Comparison of ENCODE assay signal across 1 cellular context in the genomic region with DNA sequence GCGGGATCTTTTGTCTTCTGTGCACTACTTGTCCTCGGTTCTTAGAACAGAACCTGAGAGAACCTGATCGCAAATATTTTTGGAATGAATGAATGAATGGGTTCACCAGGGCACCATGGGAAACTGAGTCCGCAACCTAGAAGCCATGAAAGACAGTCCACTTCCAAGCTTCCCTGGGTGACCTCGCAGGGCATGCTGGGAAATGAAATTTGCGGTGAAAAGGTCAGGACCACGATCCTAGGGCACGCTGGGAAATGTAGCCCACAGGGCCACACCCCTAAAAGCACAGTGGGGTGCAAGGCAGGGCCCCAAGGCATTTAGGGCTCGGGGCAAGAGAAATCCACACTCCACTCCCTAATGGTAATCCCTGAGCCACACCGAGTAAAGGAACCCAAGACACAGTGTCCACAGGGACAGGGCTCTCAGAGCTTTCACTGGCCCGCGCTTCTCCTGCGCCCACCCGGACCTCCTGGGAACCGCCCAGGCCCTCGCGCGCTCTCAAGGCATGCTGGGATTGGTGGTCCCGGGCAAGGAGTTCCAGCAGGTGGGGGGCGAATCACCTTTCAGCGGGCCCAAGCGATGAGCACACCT.
TF ChIP-seq lines count a peak whose summit lies in the region.

No MANE protein-coding gene starts in this region.

TF ChIP-seq in K562, 482 proteins besides CTCF, POLR2A, EP300 and RAD21 (continues in another document):
- TF ChIP-seq, protein P1, sequence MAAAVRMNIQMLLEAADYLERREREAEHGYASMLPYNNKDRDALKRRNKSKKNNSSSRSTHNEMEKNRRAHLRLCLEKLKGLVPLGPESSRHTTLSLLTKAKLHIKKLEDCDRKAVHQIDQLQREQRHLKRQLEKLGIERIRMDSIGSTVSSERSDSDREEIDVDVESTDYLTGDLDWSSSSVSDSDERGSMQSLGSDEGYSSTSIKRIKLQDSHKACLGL (CRISPR knock-in tag; IDR thresholded peaks at IDR 0.05; ENCODE audit: borderline replicate concordance, poor library complexity, severe bottlenecking): no peak
- TF ChIP-seq, protein P2, sequence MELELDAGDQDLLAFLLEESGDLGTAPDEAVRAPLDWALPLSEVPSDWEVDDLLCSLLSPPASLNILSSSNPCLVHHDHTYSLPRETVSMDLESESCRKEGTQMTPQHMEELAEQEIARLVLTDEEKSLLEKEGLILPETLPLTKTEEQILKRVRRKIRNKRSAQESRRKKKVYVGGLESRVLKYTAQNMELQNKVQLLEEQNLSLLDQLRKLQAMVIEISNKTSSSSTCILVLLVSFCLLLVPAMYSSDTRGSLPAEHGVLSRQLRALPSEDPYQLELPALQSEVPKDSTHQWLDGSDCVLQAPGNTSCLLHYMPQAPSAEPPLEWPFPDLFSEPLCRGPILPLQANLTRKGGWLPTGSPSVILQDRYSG (tag; conservative IDR thresholded peaks at IDR 0.05; ENCODE audit: low read depth): peak; percentile 28; the same call in 1 of the 2 replicates
- 0 out of 2 replicates have a peak, but pooled peaks have one; percentile 8 for TF ChIP-seq DPF2 (IDR thresholded peaks at IDR 0.05)
- TF ChIP-seq BRCA1 (IDR thresholded peaks at IDR 0.05): no peak
- no peak for TF ChIP-seq BRCA1 (CRISPR knock-in tag; IDR thresholded peaks at IDR 0.05)
- TF ChIP-seq HCFC1 (IDR thresholded peaks at IDR 0.05; ENCODE audit: low read depth, low read length): peak; percentile 75
- TF ChIP-seq HOXB6 (CRISPR knock-in tag; IDR thresholded peaks at IDR 0.05; ENCODE audit: borderline replicate concordance): no peak
- no peak for TF ChIP-seq COPS2 (conservative IDR thresholded peaks at IDR 0.05)
- no peak for TF ChIP-seq BCOR (IDR thresholded peaks at IDR 0.05)
- no peak for TF ChIP-seq ZNF436 (CRISPR knock-in tag; IDR thresholded peaks at IDR 0.05)
- 0 out of 2 replicates have a peak, but pooled peaks have one; percentile 31 for TF ChIP-seq MAX (CRISPR knock-in tag; IDR thresholded peaks at IDR 0.05)
- TF ChIP-seq MAZ (CRISPR knock-in tag; conservative IDR thresholded peaks at IDR 0.05 in 1 of 2, IDR thresholded peaks at IDR 0.05 in 1 of 2): peak in 1 of 2 experiments; percentile 18; a peak in 1 of 4 replicates
- TF ChIP-seq, protein P3, sequence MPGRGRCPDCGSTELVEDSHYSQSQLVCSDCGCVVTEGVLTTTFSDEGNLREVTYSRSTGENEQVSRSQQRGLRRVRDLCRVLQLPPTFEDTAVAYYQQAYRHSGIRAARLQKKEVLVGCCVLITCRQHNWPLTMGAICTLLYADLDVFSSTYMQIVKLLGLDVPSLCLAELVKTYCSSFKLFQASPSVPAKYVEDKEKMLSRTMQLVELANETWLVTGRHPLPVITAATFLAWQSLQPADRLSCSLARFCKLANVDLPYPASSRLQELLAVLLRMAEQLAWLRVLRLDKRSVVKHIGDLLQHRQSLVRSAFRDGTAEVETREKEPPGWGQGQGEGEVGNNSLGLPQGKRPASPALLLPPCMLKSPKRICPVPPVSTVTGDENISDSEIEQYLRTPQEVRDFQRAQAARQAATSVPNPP (IDR thresholded peaks at IDR 0.05; ENCODE audit: borderline replicate concordance, insufficient read depth, insufficient read length): no peak
- TF ChIP-seq, protein P4, sequence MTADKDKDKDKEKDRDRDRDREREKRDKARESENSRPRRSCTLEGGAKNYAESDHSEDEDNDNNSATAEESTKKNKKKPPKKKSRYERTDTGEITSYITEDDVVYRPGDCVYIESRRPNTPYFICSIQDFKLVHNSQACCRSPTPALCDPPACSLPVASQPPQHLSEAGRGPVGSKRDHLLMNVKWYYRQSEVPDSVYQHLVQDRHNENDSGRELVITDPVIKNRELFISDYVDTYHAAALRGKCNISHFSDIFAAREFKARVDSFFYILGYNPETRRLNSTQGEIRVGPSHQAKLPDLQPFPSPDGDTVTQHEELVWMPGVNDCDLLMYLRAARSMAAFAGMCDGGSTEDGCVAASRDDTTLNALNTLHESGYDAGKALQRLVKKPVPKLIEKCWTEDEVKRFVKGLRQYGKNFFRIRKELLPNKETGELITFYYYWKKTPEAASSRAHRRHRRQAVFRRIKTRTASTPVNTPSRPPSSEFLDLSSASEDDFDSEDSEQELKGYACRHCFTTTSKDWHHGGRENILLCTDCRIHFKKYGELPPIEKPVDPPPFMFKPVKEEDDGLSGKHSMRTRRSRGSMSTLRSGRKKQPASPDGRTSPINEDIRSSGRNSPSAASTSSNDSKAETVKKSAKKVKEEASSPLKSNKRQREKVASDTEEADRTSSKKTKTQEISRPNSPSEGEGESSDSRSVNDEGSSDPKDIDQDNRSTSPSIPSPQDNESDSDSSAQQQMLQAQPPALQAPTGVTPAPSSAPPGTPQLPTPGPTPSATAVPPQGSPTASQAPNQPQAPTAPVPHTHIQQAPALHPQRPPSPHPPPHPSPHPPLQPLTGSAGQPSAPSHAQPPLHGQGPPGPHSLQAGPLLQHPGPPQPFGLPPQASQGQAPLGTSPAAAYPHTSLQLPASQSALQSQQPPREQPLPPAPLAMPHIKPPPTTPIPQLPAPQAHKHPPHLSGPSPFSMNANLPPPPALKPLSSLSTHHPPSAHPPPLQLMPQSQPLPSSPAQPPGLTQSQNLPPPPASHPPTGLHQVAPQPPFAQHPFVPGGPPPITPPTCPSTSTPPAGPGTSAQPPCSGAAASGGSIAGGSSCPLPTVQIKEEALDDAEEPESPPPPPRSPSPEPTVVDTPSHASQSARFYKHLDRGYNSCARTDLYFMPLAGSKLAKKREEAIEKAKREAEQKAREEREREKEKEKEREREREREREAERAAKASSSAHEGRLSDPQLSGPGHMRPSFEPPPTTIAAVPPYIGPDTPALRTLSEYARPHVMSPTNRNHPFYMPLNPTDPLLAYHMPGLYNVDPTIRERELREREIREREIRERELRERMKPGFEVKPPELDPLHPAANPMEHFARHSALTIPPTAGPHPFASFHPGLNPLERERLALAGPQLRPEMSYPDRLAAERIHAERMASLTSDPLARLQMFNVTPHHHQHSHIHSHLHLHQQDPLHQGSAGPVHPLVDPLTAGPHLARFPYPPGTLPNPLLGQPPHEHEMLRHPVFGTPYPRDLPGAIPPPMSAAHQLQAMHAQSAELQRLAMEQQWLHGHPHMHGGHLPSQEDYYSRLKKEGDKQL (CRISPR knock-in tag; IDR thresholded peaks at IDR 0.05; ENCODE audit: borderline replicate concordance): no peak
- TF ChIP-seq, protein P5, sequence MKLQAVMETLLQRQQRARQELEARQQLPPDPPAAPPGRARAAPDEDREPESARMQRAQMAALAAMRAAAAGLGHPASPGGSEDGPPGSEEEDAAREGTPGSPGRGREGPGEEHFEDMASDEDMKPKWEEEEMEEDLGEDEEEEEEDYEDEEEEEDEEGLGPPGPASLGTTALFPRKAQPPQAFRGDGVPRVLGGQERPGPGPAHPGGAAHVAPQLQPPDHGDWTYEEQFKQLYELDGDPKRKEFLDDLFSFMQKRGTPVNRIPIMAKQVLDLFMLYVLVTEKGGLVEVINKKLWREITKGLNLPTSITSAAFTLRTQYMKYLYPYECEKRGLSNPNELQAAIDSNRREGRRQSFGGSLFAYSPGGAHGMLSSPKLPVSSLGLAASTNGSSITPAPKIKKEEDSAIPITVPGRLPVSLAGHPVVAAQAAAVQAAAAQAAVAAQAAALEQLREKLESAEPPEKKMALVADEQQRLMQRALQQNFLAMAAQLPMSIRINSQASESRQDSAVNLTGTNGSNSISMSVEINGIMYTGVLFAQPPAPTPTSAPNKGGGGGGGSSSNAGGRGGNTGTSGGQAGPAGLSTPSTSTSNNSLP (IDR thresholded peaks at IDR 0.05; ENCODE audit: borderline replicate concordance, low read depth, low read length): no peak
- TF ChIP-seq DMBX1 (CRISPR knock-in tag; IDR thresholded peaks at IDR 0.05; ENCODE audit: borderline replicate concordance): peak; percentile 70; the same call in 1 of the 2 replicates
- no peak for TF ChIP-seq REST (CRISPR knock-in tag; IDR thresholded peaks at IDR 0.05; ENCODE audit: low read depth)
- TF ChIP-seq ZSCAN29 (IDR thresholded peaks at IDR 0.05): no peak
- TF ChIP-seq, protein P6, sequence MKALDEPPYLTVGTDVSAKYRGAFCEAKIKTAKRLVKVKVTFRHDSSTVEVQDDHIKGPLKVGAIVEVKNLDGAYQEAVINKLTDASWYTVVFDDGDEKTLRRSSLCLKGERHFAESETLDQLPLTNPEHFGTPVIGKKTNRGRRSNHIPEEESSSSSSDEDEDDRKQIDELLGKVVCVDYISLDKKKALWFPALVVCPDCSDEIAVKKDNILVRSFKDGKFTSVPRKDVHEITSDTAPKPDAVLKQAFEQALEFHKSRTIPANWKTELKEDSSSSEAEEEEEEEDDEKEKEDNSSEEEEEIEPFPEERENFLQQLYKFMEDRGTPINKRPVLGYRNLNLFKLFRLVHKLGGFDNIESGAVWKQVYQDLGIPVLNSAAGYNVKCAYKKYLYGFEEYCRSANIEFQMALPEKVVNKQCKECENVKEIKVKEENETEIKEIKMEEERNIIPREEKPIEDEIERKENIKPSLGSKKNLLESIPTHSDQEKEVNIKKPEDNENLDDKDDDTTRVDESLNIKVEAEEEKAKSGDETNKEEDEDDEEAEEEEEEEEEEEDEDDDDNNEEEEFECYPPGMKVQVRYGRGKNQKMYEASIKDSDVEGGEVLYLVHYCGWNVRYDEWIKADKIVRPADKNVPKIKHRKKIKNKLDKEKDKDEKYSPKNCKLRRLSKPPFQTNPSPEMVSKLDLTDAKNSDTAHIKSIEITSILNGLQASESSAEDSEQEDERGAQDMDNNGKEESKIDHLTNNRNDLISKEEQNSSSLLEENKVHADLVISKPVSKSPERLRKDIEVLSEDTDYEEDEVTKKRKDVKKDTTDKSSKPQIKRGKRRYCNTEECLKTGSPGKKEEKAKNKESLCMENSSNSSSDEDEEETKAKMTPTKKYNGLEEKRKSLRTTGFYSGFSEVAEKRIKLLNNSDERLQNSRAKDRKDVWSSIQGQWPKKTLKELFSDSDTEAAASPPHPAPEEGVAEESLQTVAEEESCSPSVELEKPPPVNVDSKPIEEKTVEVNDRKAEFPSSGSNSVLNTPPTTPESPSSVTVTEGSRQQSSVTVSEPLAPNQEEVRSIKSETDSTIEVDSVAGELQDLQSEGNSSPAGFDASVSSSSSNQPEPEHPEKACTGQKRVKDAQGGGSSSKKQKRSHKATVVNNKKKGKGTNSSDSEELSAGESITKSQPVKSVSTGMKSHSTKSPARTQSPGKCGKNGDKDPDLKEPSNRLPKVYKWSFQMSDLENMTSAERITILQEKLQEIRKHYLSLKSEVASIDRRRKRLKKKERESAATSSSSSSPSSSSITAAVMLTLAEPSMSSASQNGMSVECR (CRISPR knock-in tag; IDR thresholded peaks at IDR 0.05): peak; percentile 5; the same call in 1 of the 2 replicates
- TF ChIP-seq ZNF41 (CRISPR knock-in tag; conservative IDR thresholded peaks at IDR 0.05): no peak
- peak; percentile 46 for TF ChIP-seq TBP (optimal IDR thresholded peaks at IDR 0.05; ENCODE audit: low read depth, low read length)
- peak; percentile 75; the same call in 1 of the 2 replicates for TF ChIP-seq ESRRA (IDR thresholded peaks at IDR 0.05; ENCODE audit: borderline replicate concordance, low read depth)
- TF ChIP-seq NBN (IDR thresholded peaks at IDR 0.05; ENCODE audit: low read depth): no peak
- no peak for TF ChIP-seq ZNF217 (CRISPR knock-in tag; IDR thresholded peaks at IDR 0.05)
- peak in 2 of 3 experiments; percentile 9 to 56 for TF ChIP-seq YY1 (IDR thresholded peaks at IDR 0.05; ENCODE audit: borderline replicate concordance in 1 of 3, control insufficient read depth in 1 of 3, extremely low read depth in 1 of 3, insufficient read depth in 3 of 3, insufficient read length in 1 of 3, insufficient replicate concordance in 2 of 3, low read depth in 1 of 3, low read length in 2 of 3)
- peak; percentile 99 for TF ChIP-seq ZNF24 (IDR thresholded peaks at IDR 0.05)
- TF ChIP-seq GTF2E2 (tag; IDR thresholded peaks at IDR 0.05): peak; percentile 47; the same call in 1 of the 2 replicates
- TF ChIP-seq ZKSCAN3 (CRISPR knock-in tag; IDR thresholded peaks at IDR 0.05): no peak
- no peak for TF ChIP-seq EHMT2 (IDR thresholded peaks at IDR 0.05)
- TF ChIP-seq LCOR (CRISPR knock-in tag; IDR thresholded peaks at IDR 0.05): peak; percentile 56; the same call in 1 of the 2 replicates
- no peak for TF ChIP-seq HLTF (IDR thresholded peaks at IDR 0.05)
- no peak for TF ChIP-seq CBX3 (IDR thresholded peaks at IDR 0.05; ENCODE audit: borderline replicate concordance in 1 of 2, low read length in 2 of 2)
- TF ChIP-seq FIP1L1 (IDR thresholded peaks at IDR 0.05; ENCODE audit: low read depth, low read length, poor library complexity, severe bottlenecking): no peak
- TF ChIP-seq ETS2 (tag; IDR thresholded peaks at IDR 0.05; ENCODE audit: borderline replicate concordance, poor library complexity, severe bottlenecking): no peak
- no peak for TF ChIP-seq ZNF766 (CRISPR knock-in tag; conservative IDR thresholded peaks at IDR 0.05)
- no peak for TF ChIP-seq KAT8 (IDR thresholded peaks at IDR 0.05; ENCODE audit: low read depth)
- TF ChIP-seq ZNF311 (CRISPR knock-in tag; IDR thresholded peaks at IDR 0.05): peak; percentile 53; the same call in 1 of the 2 replicates
- TF ChIP-seq CREM (IDR thresholded peaks at IDR 0.05; ENCODE audit: low read depth): 0 out of 2 replicates have a peak, but pooled peaks have one; percentile 17
- no peak for TF ChIP-seq RBFOX2 (IDR thresholded peaks at IDR 0.05; ENCODE audit: low read depth, low read length)
